ENCODE assay signal across 1 cellular context in the genomic region with DNA sequence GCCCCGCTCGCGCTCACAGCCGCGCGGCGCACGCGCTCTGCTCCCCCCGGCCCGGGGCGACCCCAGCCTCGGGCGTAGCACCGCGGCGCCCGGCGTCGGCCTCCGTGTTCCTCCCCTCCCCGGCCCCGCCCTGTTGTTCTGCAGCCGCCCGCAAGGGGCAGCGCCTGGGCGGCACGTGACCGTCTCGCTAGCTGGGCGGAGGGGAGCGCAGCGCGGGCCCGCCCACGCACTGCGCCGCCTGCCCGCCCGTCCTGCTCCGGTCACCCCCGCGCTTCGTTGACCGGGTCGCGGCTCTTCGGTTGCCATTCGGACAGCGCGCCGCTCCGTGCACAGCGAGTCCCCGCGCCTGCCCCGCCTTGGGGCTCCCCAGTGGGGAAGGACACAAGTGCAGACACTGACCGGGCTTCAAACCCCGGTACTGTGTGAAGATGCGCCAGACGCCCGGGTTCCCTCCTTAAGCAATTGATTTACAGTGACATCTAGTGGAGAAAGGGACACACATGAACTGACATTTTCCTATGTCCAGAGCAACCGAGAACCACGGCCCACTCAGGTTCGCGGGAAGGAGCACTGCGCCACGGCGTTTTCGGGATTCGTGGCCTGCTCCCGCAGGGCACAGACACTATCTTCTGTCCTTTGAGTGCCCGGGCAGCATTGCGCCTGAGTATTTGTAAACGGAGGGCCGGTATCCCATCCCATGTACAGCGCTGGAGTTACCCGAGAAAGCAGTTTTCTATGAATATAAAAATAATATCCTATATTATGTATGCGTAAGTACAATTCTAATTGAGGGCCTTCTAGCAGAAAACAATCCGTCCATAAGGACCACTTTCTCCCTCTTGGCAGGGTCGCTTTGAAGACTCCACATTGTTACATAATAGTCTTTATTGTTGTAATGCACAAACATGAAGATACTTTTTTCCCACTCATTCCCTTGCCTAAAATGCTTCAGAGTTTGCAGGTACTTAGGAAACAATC.
TF ChIP-seq lines count a peak whose summit lies in the region.

No MANE protein-coding gene starts in this region.

TF ChIP-seq in GM23338, 12 proteins besides CTCF, POLR2A, EP300 and RAD21:
- TF ChIP-seq, protein P1, sequence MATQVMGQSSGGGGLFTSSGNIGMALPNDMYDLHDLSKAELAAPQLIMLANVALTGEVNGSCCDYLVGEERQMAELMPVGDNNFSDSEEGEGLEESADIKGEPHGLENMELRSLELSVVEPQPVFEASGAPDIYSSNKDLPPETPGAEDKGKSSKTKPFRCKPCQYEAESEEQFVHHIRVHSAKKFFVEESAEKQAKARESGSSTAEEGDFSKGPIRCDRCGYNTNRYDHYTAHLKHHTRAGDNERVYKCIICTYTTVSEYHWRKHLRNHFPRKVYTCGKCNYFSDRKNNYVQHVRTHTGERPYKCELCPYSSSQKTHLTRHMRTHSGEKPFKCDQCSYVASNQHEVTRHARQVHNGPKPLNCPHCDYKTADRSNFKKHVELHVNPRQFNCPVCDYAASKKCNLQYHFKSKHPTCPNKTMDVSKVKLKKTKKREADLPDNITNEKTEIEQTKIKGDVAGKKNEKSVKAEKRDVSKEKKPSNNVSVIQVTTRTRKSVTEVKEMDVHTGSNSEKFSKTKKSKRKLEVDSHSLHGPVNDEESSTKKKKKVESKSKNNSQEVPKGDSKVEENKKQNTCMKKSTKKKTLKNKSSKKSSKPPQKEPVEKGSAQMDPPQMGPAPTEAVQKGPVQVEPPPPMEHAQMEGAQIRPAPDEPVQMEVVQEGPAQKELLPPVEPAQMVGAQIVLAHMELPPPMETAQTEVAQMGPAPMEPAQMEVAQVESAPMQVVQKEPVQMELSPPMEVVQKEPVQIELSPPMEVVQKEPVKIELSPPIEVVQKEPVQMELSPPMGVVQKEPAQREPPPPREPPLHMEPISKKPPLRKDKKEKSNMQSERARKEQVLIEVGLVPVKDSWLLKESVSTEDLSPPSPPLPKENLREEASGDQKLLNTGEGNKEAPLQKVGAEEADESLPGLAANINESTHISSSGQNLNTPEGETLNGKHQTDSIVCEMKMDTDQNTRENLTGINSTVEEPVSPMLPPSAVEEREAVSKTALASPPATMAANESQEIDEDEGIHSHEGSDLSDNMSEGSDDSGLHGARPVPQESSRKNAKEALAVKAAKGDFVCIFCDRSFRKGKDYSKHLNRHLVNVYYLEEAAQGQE (IDR thresholded peaks at IDR 0.05; ENCODE audit: unreplicated experiment): no peak
- peak; percentile 38; the same call in 1 of the 2 replicates for TF ChIP-seq CREB1 (CRISPR knock-in tag; IDR thresholded peaks at IDR 0.05; ENCODE audit: low read depth)
